Comparison of ENCODE assay signal across 27 cellular contexts in genomic region chr5:105238561-105238960, GRCh38.
"Had no signal": no experiment of that assay in that cellular context is flagged by ENCODE, and none has a peak within 500 bp of the region (broad histone marks: within the 10 kb centered on the region; RNA-seq: fewer than 3 reads in every experiment).

No MANE protein-coding gene starts in this region.

- H3K4me1 ChIP-seq: adrenal gland, breast epithelium, colonic mucosa, SJCRH30 had no signal

- DNase-seq: activated CD4-positive, alpha-beta T cell treated with anti-CD3 and anti-CD28 coated beads for 4 hours; activated CD4-positive, alpha-beta T cell treated with anti-CD3 and anti-CD28 coated beads, Interleukin-2, amount 50 U/mL, for 4 hours; activated CD8-positive, alpha-beta memory T cell treated with anti-CD3 and anti-CD28 coated beads, Interleukin-2, amount 50 U/mL, for 48 hours; activated CD8-positive, alpha-beta T cell treated with anti-CD3 and anti-CD28 coated beads, Interleukin-2, amount 10 ng/mL, durations not matched to agents 7 days and 5 days; activated naive CD4-positive, alpha-beta T cell treated with anti-CD3 and anti-CD28 coated beads, Interleukin-2, amount 50 U/mL, for 16 hours; activated naive CD8-positive, alpha-beta T cell treated with anti-CD3 and anti-CD28 coated beads, Interleukin-2, amount 10 ng/mL, durations not matched to agents 7 days and 5 days; activated T-cell treated with anti-CD3 and anti-CD28 coated beads, Interleukin-2, amount 50 U/mL, for 1 hour; adrenal gland; aorta; caudate nucleus; colonic mucosa; NCI-H1048; NCI-H146; NCI-H1930; NCI-H2171; NCI-H2227 treated with DMSO at 0.1 percent for 48 hours; NCI-H446 treated with DMSO at 0.1 percent for 48 hours; NCI-H526; NCI-H774; Right ventricle myocardium superior; SJCRH30; SK-N-SH; T-helper 1 cell had no signal

- H3K9ac ChIP-seq: SK-N-SH had no signal

- H3K36me3 ChIP-seq: adrenal gland, breast epithelium, colonic mucosa, SJCRH30 had no signal

- H3K27ac ChIP-seq: adrenal gland, breast epithelium, colonic mucosa, RWPE1, SJCRH30 had no signal

- H3K4me2 ChIP-seq: SK-N-SH had no signal

- H3K27me3 ChIP-seq: adrenal gland, breast epithelium, colonic mucosa, SJCRH30 had no signal

- H3K4me3 ChIP-seq: adrenal gland, breast epithelium, colonic mucosa, SJCRH30 had no signal

- ATAC-seq: activated CD4-positive, CD25-positive, alpha-beta regulatory T cell treated with anti-CD3 and anti-CD28 coated beads, Interleukin-2, amount 50 U/mL, for 24 hours; activated CD8-positive, alpha-beta T cell treated with anti-CD3 and anti-CD28 coated beads, Interleukin-2, amount 10 ng/mL, durations not matched to agents 7 days and 5 days; Panc1 had no signal

- H3K9me3 ChIP-seq: adrenal gland, breast epithelium, colonic mucosa, SJCRH30, SK-N-SH had no signal
